In genomic region chr19:39098365-39099269, GRCh38 we compare ENCODE assay signal across 16 cellular contexts. TPM values are rescaled to one million over a fixed set of nuclear protein-coding genes. Genes with fewer than 3 reads are reported as not detected.
"Had no signal": no experiment of that assay in that cellular context is flagged by ENCODE, and none has a peak within 500 bp of the region (broad histone marks: within the 10 kb centered on the region; RNA-seq: fewer than 3 reads in every experiment).

No MANE protein-coding gene starts in this region.

- H3K27ac Mint-ChIP-seq: activated CD4-positive, alpha-beta memory T cell treated with anti-CD3 and anti-CD28 coated beads, Interleukin-2, amount 10 ng/mL, durations not matched to agents 7 days and 5 days had no signal

- H3K36me3 ChIP-seq: esophagus squamous epithelium, transverse colon had no signal

- H3K4me2 ChIP-seq: smooth muscle cell had no signal

- H3K4me1 ChIP-seq: foreskin keratinocyte, transverse colon had no signal

- H3K9me3 Mint-ChIP-seq: activated CD4-positive, alpha-beta memory T cell treated with anti-CD3 and anti-CD28 coated beads, Interleukin-2, amount 10 ng/mL, durations not matched to agents 7 days and 5 days had no signal

- FAIRE-seq: bronchial epithelial cell, endometrium had no signal

- H3K4me3 ChIP-seq: esophagus squamous epithelium, lung, smooth muscle cell, transverse colon had no signal

- H3K9me3 ChIP-seq: esophagus squamous epithelium, transverse colon had no signal

- H3K4me3 Mint-ChIP-seq: activated CD4-positive, alpha-beta memory T cell treated with anti-CD3 and anti-CD28 coated beads, Interleukin-2, amount 10 ng/mL, durations not matched to agents 7 days and 5 days had no signal

- DNase-seq: activated CD4-positive, alpha-beta memory T cell treated with anti-CD3 and anti-CD28 coated beads, Interleukin-2, amount 10 ng/mL, durations not matched to agents 7 days and 5 days; activated T-cell treated with anti-CD3 and anti-CD28 coated beads, Interleukin-2, amount 50 U/mL, for 48 hours; aorta; esophagus squamous epithelium; foreskin keratinocyte; left cardiac atrium; midbrain; right cardiac atrium; transverse colon had no signal

- H3K27ac ChIP-seq: esophagus squamous epithelium, foreskin keratinocyte, transverse colon had no signal

RNA-seq across cellular contexts. Expression of gene ACP7, which starts 14.4 kb away (rescaled TPM):
- total RNA-seq: activated CD4-positive, alpha-beta memory T cell treated with anti-CD3 and anti-CD28 coated beads, Interleukin-2, amount 10 ng/mL, durations not matched to agents 7 days and 5 days; aorta; chondrocyte; dermis microvascular lymphatic vessel endothelial cell; left cardiac atrium; lung; posterior vena cava; right cardiac atrium; transverse colon had no signal
- polyA plus RNA-seq: aorta, right cardiac atrium, smooth muscle cell had no signal
